Comparison of ENCODE assay signal across 18 cellular contexts in the genomic region with DNA sequence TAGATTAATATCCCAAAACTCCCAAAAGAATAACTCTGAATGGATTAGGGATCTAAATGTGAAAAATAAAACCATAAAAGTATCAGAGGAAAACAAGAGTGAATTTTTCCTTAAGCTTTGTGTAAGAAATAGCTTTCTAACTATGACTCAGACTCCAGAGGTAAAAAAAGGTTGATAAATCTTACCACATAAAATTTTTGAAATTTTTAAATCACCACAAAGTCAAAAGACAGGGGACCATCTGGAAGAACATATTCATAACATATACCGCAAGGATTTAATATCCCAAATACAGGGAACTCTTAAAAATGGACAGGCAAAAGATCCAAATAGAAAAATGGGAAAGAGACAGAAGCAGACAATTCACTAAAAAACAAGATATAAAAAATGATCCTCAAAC.
DNase-seq lines count a peak whose midpoint lies in the region; ATAC-seq, FAIRE-seq and TF ChIP-seq lines count a peak whose summit lies in the region.
"Had no signal": no experiment of that assay in that cellular context is flagged by ENCODE, and none has a peak within 500 bp of the region (broad histone marks: within the 10 kb centered on the region; RNA-seq: fewer than 3 reads in every experiment).

No MANE protein-coding gene starts in this region.

- H3K27ac ChIP-seq in pancreas, result no peak overlapping the region
- H3K27ac ChIP-seq: colonic mucosa, right lobe of liver, upper lobe of left lung had no signal

- WGBS in pancreas, 2 donors, result 92 to 99% methylated on average over 1 of the region's 1 CpG

- H3K9me3 ChIP-seq in pancreas, result no peaks in the 10 kb centered on the region
- H3K9me3 ChIP-seq: colonic mucosa, right lobe of liver, upper lobe of left lung had no signal

- intact Hi-C loops in pancreas (cut with DNase I), result no loop called here
- intact Hi-C loops in head of caudate nucleus (cut with DNase I), result no loop called here

- CTCF ChIA-PET in AG04449 (lab: Yijun Ruan, JAX), result interaction anchor here (1.0 to 2.1 kb wide), 4 partner anchors 15 to 230 kb away, joined by 3 to 8 read pairs (median 4); partner anchors contain the start of gene CEMIP

- no peaks in the 10 kb centered on the region for H3K27me3 ChIP-seq in kidney epithelial cell (ENCODE audit: control insufficient read depth, insufficient read depth, low read length)
- no peaks in the 10 kb centered on the region for H3K27me3 ChIP-seq in pancreas
- H3K27me3 ChIP-seq: colonic mucosa, right lobe of liver, upper lobe of left lung had no signal

- no peak for TF ChIP-seq CTCF in AG04449 (IDR thresholded peaks at IDR 0.05; ENCODE audit: insufficient read depth, low read length, missing control alignments)
- no peak for TF ChIP-seq CTCF in astrocyte of the spinal cord (IDR thresholded peaks at IDR 0.05; ENCODE audit: low read depth, low read length)
- TF ChIP-seq CTCF in kidney epithelial cell (IDR thresholded peaks at IDR 0.05; ENCODE audit: insufficient read depth, low read length, poor library complexity, severe bottlenecking), result no peak
- no peak for TF ChIP-seq CTCF in pancreas (IDR thresholded peaks at IDR 0.05)

- H3K4me1 ChIP-seq in pancreas, result no peaks in the 10 kb centered on the region
- H3K4me1 ChIP-seq: colonic mucosa, right lobe of liver had no signal

- in situ Hi-C loops in astrocyte of the spinal cord (cut with HindIII; ENCODE audit: low sequenced_read_pairs), result no loop called here

- no peak for FAIRE-seq in pancreas (lab: Jason Lieb, UNC)

- POLR2A ChIA-PET in AG04449 (lab: Yijun Ruan, JAX), result interaction anchor here (0.5 to 1.4 kb wide), 2 partner anchors 56 to 69 kb away, joined by 3 to 7 read pairs; no protein-coding TSS in a partner anchor

- DNase-seq in AG04449 (ENCODE audit: low read depth, low spot score), result peak; percentile 47
- peak; percentile 73 for DNase-seq in HT1080 (ENCODE audit: low read depth)
- DNase-seq in astrocyte of the spinal cord (ENCODE audit: low read depth, low spot score), result peak; percentile 85
- DNase-seq in kidney epithelial cell (ENCODE audit: low read depth), result peak; percentile 14
- no peak for DNase-seq in pancreas
- DNase-seq in hippocampal formation (lab: John Stamatoyannopoulos, UW), result no peak
- DNase-seq in head of caudate nucleus, result no peak
- DNase-seq in SHP77 treated with DMSO at 0.1 percent for 48 hours (lab: John Stamatoyannopoulos, UW), result no peak
- DNase-seq: activated CD4-positive, alpha-beta T cell treated with anti-CD3 and anti-CD28 coated beads for 36 hours; activated naive CD8-positive, alpha-beta T cell treated with anti-CD3 and anti-CD28 coated beads for 36 hours; colonic mucosa; erythroblast; NCI-H1930; NCI-H524 treated with DMSO at 0.1 percent for 48 hours; right lobe of liver; upper lobe of left lung had no signal

- no peak for ATAC-seq in pancreas
- ATAC-seq: activated CD4-positive, alpha-beta T cell treated with anti-CD3 and anti-CD28 coated beads for 36 hours; right lobe of liver; stimulated activated memory B cell treated with anti-CD40 and anti-IgM and Interleukin-4, amounts not matched to agents 10 μg/mL and 1 μg/mL and 100 μg/mL, for 72 hours had no signal

- peak overlapping the region; percentile 39 for H3K4me3 ChIP-seq in AG04449 (ENCODE audit: low read depth, low read length)
- peak overlapping the region; percentile 35 for H3K4me3 ChIP-seq in astrocyte of the spinal cord (ENCODE audit: low read depth, low read length)
- no peak overlapping the region for H3K4me3 ChIP-seq in kidney epithelial cell (ENCODE audit: low read depth, low read length)
- no peak overlapping the region for H3K4me3 ChIP-seq in pancreas
- H3K4me3 ChIP-seq: colonic mucosa, lung, right lobe of liver, upper lobe of left lung had no signal

- H3K36me3 ChIP-seq in kidney epithelial cell (ENCODE audit: control insufficient read depth, insufficient read depth, low read length) (no peaks in the 10 kb centered on the region), pancreas (no peaks in the 10 kb centered on the region)
- H3K36me3 ChIP-seq: colonic mucosa, right lobe of liver, upper lobe of left lung had no signal

Comparison
In these comparisons a context has a peak if more than half of its experiments do, and no peak if none do; other contexts are left out.
1. DNase-seq: peak in AG04449 (single experiment), HT1080 (single experiment), astrocyte of the spinal cord (single experiment) and kidney epithelial cell (single experiment); none in pancreas (0 of 6), hippocampal formation (0 of 2), head of caudate nucleus (0 of 42) and SHP77 treated with DMSO at 0.1 percent for 48 hours (single experiment).
2. H3K4me3 ChIP-seq: peak in AG04449 (single experiment) and astrocyte of the spinal cord (single experiment); none in kidney epithelial cell (single experiment) and pancreas (0 of 4).